In genomic region chr2:101770672-101771071, GRCh38 we compare ENCODE assay signal across 8 cellular contexts.
A peak's percentile ranks its signal among the peaks of the same experiment; 100 is the strongest.
DNase-seq lines count a peak whose midpoint lies in the region; ATAC-seq and TF ChIP-seq lines count a peak whose summit lies in the region.

No MANE protein-coding gene starts in this region.

- ATAC-seq in activated T-cell treated with anti-CD3 and anti-CD28 coated beads, Interleukin-2, amount 50 U/mL, for 72 hours (replicated peaks in 1 of 2), result peak; percentile 35 to 41
- no peak for ATAC-seq in activated T-cell treated with anti-CD3 and anti-CD28 coated beads, Interleukin-2, amount 50 U/mL, for 4 hours
- ATAC-seq in HG02798 (IDR thresholded peaks at IDR 0.05; ENCODE audit: poor library complexity, unreplicated experiment) (peak; percentile 83), lower lobe of right lung (peak in 1 of 2 donors; percentile 45)

- intact Hi-C loops in lower lobe of right lung (cut with DNase I), result no loop called here

- DNase-seq in activated T-cell treated with anti-CD3 and anti-CD28 coated beads, Interleukin-2, amount 50 U/mL, for 72 hours, result peak; percentile 23 to 26
- no peak for DNase-seq in activated T-cell treated with anti-CD3 and anti-CD28 coated beads, Interleukin-2, amount 50 U/mL, for 4 hours
- peak; percentile 61 for DNase-seq in NCI-H2171 treated with DMSO at 0.1 percent for 48 hours (lab: John Stamatoyannopoulos, UW)
- DNase-seq in astrocyte of the hippocampus (ENCODE audit: low read depth, low spot score), result peak; percentile 49
- no peak for DNase-seq in lower lobe of right lung
- DNase-seq in activated effector memory CD4-positive, alpha-beta T cell treated with Interleukin-2 at 50 U/mL for 16 hours, result no peak
- no peak for DNase-seq in stimulated activated CD4-positive, alpha-beta T cell treated with anti-CD3 and anti-CD28 coated beads, Interleukin-12 subunit alpha, Interleukin-12 subunit beta, amount 100 ng/mL, for 4 hours

- no peaks in the 10 kb centered on the region for H3K27me3 Mint-ChIP-seq in activated T-cell treated with anti-CD3 and anti-CD28 coated beads, Interleukin-2, amount 50 U/mL, for 72 hours (ENCODE audit: low read depth)
- no peaks in the 10 kb centered on the region for H3K27me3 Mint-ChIP-seq in activated T-cell treated with anti-CD3 and anti-CD28 coated beads, Interleukin-2, amount 50 U/mL, for 4 hours (ENCODE audit: low read depth)

- no peaks in the 10 kb centered on the region for H3K9me3 ChIP-seq in lower lobe of right lung

- H3K9me3 Mint-ChIP-seq in activated T-cell treated with anti-CD3 and anti-CD28 coated beads, Interleukin-2, amount 50 U/mL, for 72 hours, result no peaks in the 10 kb centered on the region
- H3K9me3 Mint-ChIP-seq in activated T-cell treated with anti-CD3 and anti-CD28 coated beads, Interleukin-2, amount 50 U/mL, for 4 hours, result no peaks in the 10 kb centered on the region

- H3K36me3 Mint-ChIP-seq in activated T-cell treated with anti-CD3 and anti-CD28 coated beads, Interleukin-2, amount 50 U/mL, for 72 hours (ENCODE audit: insufficient read depth in 2 of 2), result no peaks in the 10 kb centered on the region
- H3K36me3 Mint-ChIP-seq in activated T-cell treated with anti-CD3 and anti-CD28 coated beads, Interleukin-2, amount 50 U/mL, for 4 hours (ENCODE audit: insufficient read depth), result peaks cover 2% of the 10 kb centered on the region

- no peak overlapping the region for H3K27ac ChIP-seq in lower lobe of right lung

- peaks cover 84% of the 10 kb centered on the region for H3K4me1 ChIP-seq in lower lobe of right lung

- H3K4me3 Mint-ChIP-seq in activated T-cell treated with anti-CD3 and anti-CD28 coated beads, Interleukin-2, amount 50 U/mL, for 72 hours, result no peak overlapping the region
- H3K4me3 Mint-ChIP-seq in activated T-cell treated with anti-CD3 and anti-CD28 coated beads, Interleukin-2, amount 50 U/mL, for 4 hours, result no peak overlapping the region

- H3K4me1 Mint-ChIP-seq in activated T-cell treated with anti-CD3 and anti-CD28 coated beads, Interleukin-2, amount 50 U/mL, for 72 hours (ENCODE audit: low read depth), result peaks cover 90% of the 10 kb centered on the region
- H3K4me1 Mint-ChIP-seq in activated T-cell treated with anti-CD3 and anti-CD28 coated beads, Interleukin-2, amount 50 U/mL, for 4 hours (ENCODE audit: low read depth), result peaks cover 88% of the 10 kb centered on the region

- no peak overlapping the region for H3K4me3 ChIP-seq in lower lobe of right lung

- H3K27me3 ChIP-seq in lower lobe of right lung (ENCODE audit: low read depth), result no peaks in the 10 kb centered on the region

- peak; percentile 29 for TF ChIP-seq CTCF in lower lobe of right lung (IDR thresholded peaks at IDR 0.05)

- H3K27ac Mint-ChIP-seq in activated T-cell treated with anti-CD3 and anti-CD28 coated beads, Interleukin-2, amount 50 U/mL, for 72 hours, result no peak overlapping the region

- no peaks in the 10 kb centered on the region for H3K36me3 ChIP-seq in lower lobe of right lung

Comparison
In these comparisons a context has a peak if more than half of its experiments do, and no peak if none do; other contexts are left out.
1. ATAC-seq: peak in activated T-cell treated with anti-CD3 and anti-CD28 coated beads, Interleukin-2, amount 50 U/mL, for 72 hours (2 of 2) and HG02798 (single experiment); none in activated T-cell treated with anti-CD3 and anti-CD28 coated beads, Interleukin-2, amount 50 U/mL, for 4 hours (0 of 2).
2. DNase-seq: peak in activated T-cell treated with anti-CD3 and anti-CD28 coated beads, Interleukin-2, amount 50 U/mL, for 72 hours (2 of 2), NCI-H2171 treated with DMSO at 0.1 percent for 48 hours (single experiment) and astrocyte of the hippocampus (single experiment); none in activated T-cell treated with anti-CD3 and anti-CD28 coated beads, Interleukin-2, amount 50 U/mL, for 4 hours (single experiment), lower lobe of right lung (single experiment), activated effector memory CD4-positive, alpha-beta T cell treated with Interleukin-2 at 50 U/mL for 16 hours (single experiment) and stimulated activated CD4-positive, alpha-beta T cell treated with anti-CD3 and anti-CD28 coated beads, Interleukin-12 subunit alpha, Interleukin-12 subunit beta, amount 100 ng/mL, for 4 hours (single experiment).